ENCODE assay signal across 8 cellular contexts in the genomic region with DNA sequence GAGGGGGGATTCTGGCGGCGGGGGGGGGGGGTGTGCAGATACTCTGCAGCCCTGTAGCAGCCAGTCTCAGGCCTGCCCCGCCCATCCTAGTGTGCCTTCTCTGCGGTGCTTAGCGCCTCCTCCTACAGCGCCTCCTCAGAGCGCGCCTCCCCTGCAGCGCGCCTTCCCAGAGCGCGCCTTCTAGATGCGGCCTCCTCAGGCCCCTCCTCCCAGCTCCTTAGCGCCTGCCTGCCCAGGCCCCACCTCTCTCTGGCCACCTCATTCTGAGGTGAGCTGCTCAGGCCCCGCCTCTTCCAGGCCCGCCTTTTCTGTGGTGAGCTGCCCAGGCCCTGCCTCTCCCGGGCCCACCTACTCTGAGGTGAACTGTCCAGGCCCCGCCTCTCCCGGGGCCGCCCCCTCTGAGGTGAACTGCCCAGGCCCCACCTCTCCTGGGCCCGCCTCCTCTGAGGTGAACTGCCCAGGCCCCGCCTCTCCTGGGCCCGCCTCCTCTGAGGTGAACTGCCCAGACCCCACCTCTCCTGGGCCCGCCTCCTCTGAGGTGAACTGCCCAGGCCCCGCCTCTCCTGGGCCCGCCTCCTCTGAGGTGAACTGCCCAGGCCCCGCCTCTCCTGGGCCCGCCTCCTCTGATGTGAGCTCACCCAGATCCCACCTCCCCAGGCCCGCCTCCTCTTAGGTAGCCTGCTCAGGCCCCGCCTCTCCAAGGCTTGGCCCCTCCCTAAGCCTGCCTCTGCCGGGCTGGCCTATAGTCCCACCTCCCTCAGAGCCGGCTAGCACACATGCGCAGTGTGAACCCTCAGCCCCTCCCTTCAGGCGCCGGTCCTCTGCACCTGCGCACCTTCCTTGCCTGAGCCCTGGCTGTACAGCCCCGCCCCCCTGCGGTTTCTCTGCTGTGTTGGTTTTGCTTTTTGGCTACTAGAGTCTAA. TPM values are rescaled to one million over a fixed set of nuclear protein-coding genes. Genes with fewer than 3 reads are reported as not detected.
DNase-seq lines count a peak whose midpoint lies in the region; ATAC-seq, FAIRE-seq and TF ChIP-seq lines count a peak whose summit lies in the region.

No MANE protein-coding gene starts in this region.

- peak; percentile 94 for FAIRE-seq in kidney (lab: Jason Lieb, UNC)

- H3K27ac ChIP-seq in ACC112 (ENCODE audit: low read depth, low read length) (no peak overlapping the region), kidney (ENCODE audit: low read depth in 2 of 2, low read length in 2 of 2) (no peak overlapping the region)

- no peaks in the 10 kb centered on the region for H3K27me3 ChIP-seq in ACC112 (ENCODE audit: insufficient read depth, low read length)

- no peak overlapping the region for H3K9ac ChIP-seq in kidney (ENCODE audit: low read length in 2 of 2)

- TF ChIP-seq CTCF in cardiac fibroblast (IDR thresholded peaks at IDR 0.05; ENCODE audit: low read depth, low read length) (no peak), kidney (IDR thresholded peaks at IDR 0.05; ENCODE audit: borderline replicate concordance, extremely low read depth, insufficient read depth) (no peak)

- H3K4me1 ChIP-seq in ACC112 (ENCODE audit: control insufficient read depth, insufficient read depth, low read length, unreplicated experiment) (peaks cover 11% of the 10 kb centered on the region), kidney (ENCODE audit: control insufficient read depth in 1 of 2, insufficient read depth in 1 of 2, low read depth in 1 of 2, low read length in 2 of 2) (peaks cover 4 to 7% of the 10 kb centered on the region in 2 donors)

- H3K4me3 ChIP-seq in ACC112 (ENCODE audit: low read depth, low read length) (peak overlapping the region; percentile 84; the same call in 1 of the 2 replicates), cardiac fibroblast (replicated peaks in 1 of 2; ENCODE audit: low read depth in 2 of 2, low read length in 2 of 2) (peak overlapping the region; percentile 67 to 76), kidney (ENCODE audit: low read length in 2 of 2) (peak overlapping the region in 1 of 2 donors; percentile 32)

- peaks cover 27% of the 10 kb centered on the region for H3K79me2 ChIP-seq in ACC112 (ENCODE audit: control insufficient read depth, insufficient read depth, low read length, unreplicated experiment)

- intact Hi-C loops in kidney (cut with DNase I), result no loop called here

- no peak overlapping the region for H2AFZ ChIP-seq in ACC112 (ENCODE audit: low read length, unreplicated experiment)

- ATAC-seq in GM19023 (IDR thresholded peaks at IDR 0.05; ENCODE audit: unreplicated experiment) (peak; percentile 81), HG03196 (IDR thresholded peaks at IDR 0.05; ENCODE audit: unreplicated experiment) (peak; percentile 86)

- peak; percentile 91 for DNase-seq in NCI-H345 (lab: John Stamatoyannopoulos, UW)
- DNase-seq in activated CD4-positive, CD25-positive, alpha-beta regulatory T cell (lab: John Stamatoyannopoulos, UW), result peak; percentile 89 to 98 (median 94)
- DNase-seq in cardiac fibroblast (ENCODE audit: low read depth in 2 of 2), result peak; percentile 95 to 98
- peak; percentile 98 for DNase-seq in kidney
- peak; percentile 84 to 91 (median 87) for DNase-seq in stimulated activated CD4-positive, alpha-beta T cell treated with anti-CD3 and anti-CD28 coated beads, Interleukin-12 subunit alpha, Interleukin-12 subunit beta, amount 100 ng/mL, for 48 hours (ENCODE audit: low read depth in 2 of 3, low spot score in 1 of 3)

- H3K36me3 ChIP-seq in ACC112 (ENCODE audit: insufficient read depth, low read length), result no peaks in the 10 kb centered on the region
- no peaks in the 10 kb centered on the region for H3K36me3 ChIP-seq in kidney (ENCODE audit: control insufficient read depth in 1 of 2, insufficient read depth in 2 of 2, low read length in 2 of 2)

- no peaks in the 10 kb centered on the region for H3K9me3 ChIP-seq in kidney (ENCODE audit: control insufficient read depth in 1 of 2, low read length in 2 of 2)

RNA-seq across cellular contexts. Expression of gene SGCE, which starts 2.1 kb away (rescaled TPM):
- total RNA-seq in kidney, result 59.6 TPM
- polyA plus RNA-seq in kidney (ENCODE audit: insufficient read depth, low read depth, low replicate concordance), result 56.5 TPM
